ENCODE assay signal across 12 cellular contexts in genomic region chr5:61416410-61416809, GRCh38.
A peak's percentile ranks its signal among the peaks of the same experiment; 100 is the strongest.
DNase-seq lines count a peak whose midpoint lies in the region; ATAC-seq and TF ChIP-seq lines count a peak whose summit lies in the region.
"Had no signal": no experiment of that assay in that cellular context is flagged by ENCODE, and none has a peak within 500 bp of the region (broad histone marks: within the 10 kb centered on the region; RNA-seq: fewer than 3 reads in every experiment).

No MANE protein-coding gene starts in this region.

- H3K27me3 Mint-ChIP-seq in osteocyte (ENCODE audit: unreplicated experiment) = no peaks in the 10 kb centered on the region
- H3K27me3 Mint-ChIP-seq: activated naive CD8-positive, alpha-beta T cell treated with anti-CD3 and anti-CD28 coated beads, Interleukin-2, amount 50 U/mL, for 24 hours had no signal

- H3K27ac ChIP-seq in PC-3 (ENCODE audit: low read length) (peak overlapping the region; percentile 0; the same call in 1 of the 2 replicates), epithelial cell of prostate (peak overlapping the region; percentile 20), osteoblast (ENCODE audit: low read depth, low read length) (no peak overlapping the region)
- H3K27ac ChIP-seq: uterus had no signal

- H3K4me3 ChIP-seq in PC-3 (ENCODE audit: low read length) = no peak overlapping the region
- H3K4me3 ChIP-seq in osteoblast (ENCODE audit: insufficient read depth, low read length) = no peak overlapping the region
- H3K4me3 ChIP-seq: dorsolateral prefrontal cortex, uterus had no signal

- intact Hi-C loops in PC-3 (cut with micrococcal nuclease) = no loop called here

- H3K27me3 ChIP-seq in PC-3 (ENCODE audit: low read length) (no peaks in the 10 kb centered on the region), osteoblast (ENCODE audit: insufficient read depth, low read length) (no peaks in the 10 kb centered on the region)
- H3K27me3 ChIP-seq: dorsolateral prefrontal cortex, uterus had no signal

- no peaks in the 10 kb centered on the region for H3K9me2 ChIP-seq in PC-3 (replicated peaks; ENCODE audit: low read length)

- H3K36me3 ChIP-seq in PC-3 (ENCODE audit: low read depth, low read length) (no peaks in the 10 kb centered on the region), osteoblast (ENCODE audit: insufficient read depth, low read length) (no peaks in the 10 kb centered on the region)
- H3K36me3 ChIP-seq: uterus had no signal

- POLR2A ChIA-PET in PC-3 (lab: Charles Lee; ENCODE audit: unreplicated experiment) = no interaction called here

- H4K20me1 ChIP-seq in PC-3 (ENCODE audit: low read length) (no peaks in the 10 kb centered on the region), osteoblast (ENCODE audit: insufficient read depth, low read length) (peaks cover 49% of the 10 kb centered on the region)

- peaks cover 12% of the 10 kb centered on the region for H3K4me1 ChIP-seq in PC-3 (ENCODE audit: insufficient read depth, low read length)
- peaks cover 9% of the 10 kb centered on the region for H3K4me1 ChIP-seq in osteoblast (ENCODE audit: insufficient read depth, low read length)
- H3K4me1 ChIP-seq: uterus had no signal

- H3K79me2 ChIP-seq in PC-3 (ENCODE audit: low read length) = peaks cover 89% of the 10 kb centered on the region
- H3K79me2 ChIP-seq in osteoblast (ENCODE audit: insufficient read depth, low read length) = peaks cover 92% of the 10 kb centered on the region

- peak overlapping the region; percentile 20 for H3K27ac Mint-ChIP-seq in osteocyte (ENCODE audit: unreplicated experiment)
- H3K27ac Mint-ChIP-seq: activated naive CD8-positive, alpha-beta T cell treated with anti-CD3 and anti-CD28 coated beads, Interleukin-2, amount 50 U/mL, for 24 hours had no signal

- TF ChIP-seq CTCF in PC-3 (conservative IDR thresholded peaks at IDR 0.05; ENCODE audit: low read depth, low read length) (no peak), osteocyte (IDR thresholded peaks at IDR 0.05) (no peak), osteoblast (IDR thresholded peaks at IDR 0.05; ENCODE audit: extremely low read depth, low read depth, low read length) (no peak)

- CTCF ChIA-PET in PC-3 (lab: Charles Lee) = no interaction called here

- ATAC-seq in GM18868 (IDR thresholded peaks at IDR 0.05; ENCODE audit: unreplicated experiment) (peak; percentile 30), PC-3 (no peak), HG02678 (IDR thresholded peaks at IDR 0.05; ENCODE audit: unreplicated experiment) (no peak), GM21737 (IDR thresholded peaks at IDR 0.05; ENCODE audit: unreplicated experiment) (no peak), HG02588 (IDR thresholded peaks at IDR 0.05; ENCODE audit: unreplicated experiment) (no peak)
- ATAC-seq: activated naive CD8-positive, alpha-beta T cell treated with anti-CD3 and anti-CD28 coated beads, Interleukin-2, amount 50 U/mL, for 24 hours had no signal

- no peak overlapping the region for H3K9ac ChIP-seq in PC-3 (ENCODE audit: low read length)

- H3K36me3 Mint-ChIP-seq in osteocyte (ENCODE audit: unreplicated experiment) = peaks cover 3% of the 10 kb centered on the region

- no TSS peak for BruUV-seq in PC-3 (replicated peaks; lab: Mats Ljungman, UMichigan)

- H2AFZ ChIP-seq in PC-3 (ENCODE audit: low read length) = no peak overlapping the region
- no peak overlapping the region for H2AFZ ChIP-seq in osteoblast (ENCODE audit: low read length)

- H3K9me3 ChIP-seq in PC-3 (ENCODE audit: low read length) = no peaks in the 10 kb centered on the region
- H3K9me3 ChIP-seq in osteoblast (ENCODE audit: low read depth, low read length) = no peaks in the 10 kb centered on the region
- H3K9me3 ChIP-seq: uterus had no signal

- H3K4me1 Mint-ChIP-seq in osteocyte (ENCODE audit: unreplicated experiment) = peaks cover 48% of the 10 kb centered on the region

- no peaks in the 10 kb centered on the region for H3F3A ChIP-seq in PC-3 (ENCODE audit: low read length, unreplicated experiment)

- peak overlapping the region; percentile 0; the same call in 1 of the 2 replicates for H3K4me2 ChIP-seq in PC-3 (ENCODE audit: low read length)
- no peak overlapping the region for H3K4me2 ChIP-seq in osteoblast (ENCODE audit: insufficient read depth, low read length)

- no peak overlapping the region for H3K4me3 Mint-ChIP-seq in osteocyte (ENCODE audit: unreplicated experiment)
- H3K4me3 Mint-ChIP-seq: activated naive CD8-positive, alpha-beta T cell treated with anti-CD3 and anti-CD28 coated beads, Interleukin-2, amount 50 U/mL, for 24 hours had no signal

- peaks cover under 1% of the 10 kb centered on the region for H3K9me3 Mint-ChIP-seq in osteocyte (ENCODE audit: unreplicated experiment)

- no peak for DNase-seq in PC-3
- DNase-seq in epithelial cell of prostate (ENCODE audit: low read depth, low spot score) = no peak
- DNase-seq in osteocyte (ENCODE audit: extremely low spot score, unreplicated experiment) = no peak
- DNase-seq in osteoblast (ENCODE audit: insufficient read length, low spot score, missing footprints) = no peak
- DNase-seq: activated naive CD8-positive, alpha-beta T cell treated with anti-CD3 and anti-CD28 coated beads, Interleukin-2, amount 50 U/mL, for 24 hours; dorsolateral prefrontal cortex; NCI-H2227 treated with DMSO at 0.1 percent for 48 hours; uterus had no signal
